ENCODE assay signal across 11 cellular contexts in genomic region chr11:12762283-12762682, GRCh38.
"Had no signal": no experiment of that assay in that cellular context is flagged by ENCODE, and none has a peak within 500 bp of the region (broad histone marks: within the 10 kb centered on the region; RNA-seq: fewer than 3 reads in every experiment).

No MANE protein-coding gene starts in this region.

- H3K27ac Mint-ChIP-seq: activated CD4-positive, alpha-beta memory T cell treated with anti-CD3 and anti-CD28 coated beads for 36 hours; activated naive CD4-positive, alpha-beta T cell treated with anti-CD3 and anti-CD28 coated beads, Interleukin-2, amount 50 U/mL, for 72 hours; naive thymus-derived CD8-positive, alpha-beta T cell had no signal

- H3K4me3 ChIP-seq: mucosa of descending colon, tibial artery had no signal

- DNase-seq: activated CD4-positive, alpha-beta memory T cell treated with anti-CD3 and anti-CD28 coated beads for 36 hours; activated effector memory CD4-positive, alpha-beta T cell treated with anti-CD3 and anti-CD28 coated beads, Interleukin-2, amount 50 U/mL, for 16 hours; activated T-cell treated with anti-CD3 and anti-CD28 coated beads, Interleukin-2, amount 50 U/mL, for 4 hours; amygdala; head of caudate nucleus; mammary epithelial cell; mucosa of descending colon; naive thymus-derived CD8-positive, alpha-beta T cell; tibial artery had no signal

- H3K4me1 Mint-ChIP-seq: naive thymus-derived CD8-positive, alpha-beta T cell had no signal

- H3K9me3 ChIP-seq: mucosa of descending colon, tibial artery had no signal

- H3K4me3 Mint-ChIP-seq: activated CD4-positive, alpha-beta memory T cell treated with anti-CD3 and anti-CD28 coated beads for 36 hours; activated T-cell treated with anti-CD3 and anti-CD28 coated beads, Interleukin-2, amount 50 U/mL, for 4 hours; naive thymus-derived CD8-positive, alpha-beta T cell had no signal

- H3K27me3 ChIP-seq: tibial artery had no signal

- H3K36me3 Mint-ChIP-seq: activated CD4-positive, alpha-beta memory T cell treated with anti-CD3 and anti-CD28 coated beads for 36 hours; activated naive CD4-positive, alpha-beta T cell treated with anti-CD3 and anti-CD28 coated beads, Interleukin-2, amount 50 U/mL, for 72 hours; naive thymus-derived CD8-positive, alpha-beta T cell had no signal

- H3K27ac ChIP-seq: tibial artery had no signal

- H3K9me3 Mint-ChIP-seq: activated CD4-positive, alpha-beta memory T cell treated with anti-CD3 and anti-CD28 coated beads for 36 hours; activated naive CD4-positive, alpha-beta T cell treated with anti-CD3 and anti-CD28 coated beads, Interleukin-2, amount 50 U/mL, for 72 hours; activated T-cell treated with anti-CD3 and anti-CD28 coated beads, Interleukin-2, amount 50 U/mL, for 4 hours; naive thymus-derived CD8-positive, alpha-beta T cell had no signal

- ATAC-seq: activated naive CD4-positive, alpha-beta T cell treated with anti-CD3 and anti-CD28 coated beads, Interleukin-2, amount 50 U/mL, for 72 hours; activated T-cell treated with anti-CD3 and anti-CD28 coated beads, Interleukin-2, amount 50 U/mL, for 4 hours; esophagus mucosa; naive thymus-derived CD8-positive, alpha-beta T cell had no signal
